23 cellular contexts compared by ENCODE assay signal in the genomic region with DNA sequence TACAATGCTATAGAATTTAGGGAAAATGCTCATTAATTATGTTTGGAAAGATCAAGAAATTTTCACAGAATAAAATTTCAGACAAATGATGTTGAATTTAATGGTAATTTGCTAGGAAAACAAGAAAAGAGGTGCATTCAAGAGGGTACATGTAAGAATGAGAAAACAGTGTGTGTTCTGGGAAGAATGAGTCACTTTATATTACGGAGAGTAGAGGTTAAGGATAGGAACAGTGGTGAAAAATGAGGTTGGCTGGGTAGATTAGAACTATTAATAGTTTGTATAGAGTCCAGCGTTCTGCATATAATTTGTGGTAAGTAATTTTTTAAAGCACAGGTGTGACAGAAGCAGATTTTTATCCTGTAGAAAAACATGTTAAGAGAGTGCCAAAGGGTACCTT.
DNase-seq lines count a peak whose midpoint lies in the region; ATAC-seq, FAIRE-seq and TF ChIP-seq lines count a peak whose summit lies in the region.
"Had no signal": no experiment of that assay in that cellular context is flagged by ENCODE, and none has a peak within 500 bp of the region (broad histone marks: within the 10 kb centered on the region; RNA-seq: fewer than 3 reads in every experiment).

No MANE protein-coding gene starts in this region.

- FAIRE-seq in GM12892 (lab: Jason Lieb, UNC) (peak; percentile 38), bronchial epithelial cell (lab: Jason Lieb, UNC) (no peak), pancreas (lab: Jason Lieb, UNC) (no peak)
- FAIRE-seq: D721Med, GM12878, GM18507, H54 had no signal

- H3K9me3 ChIP-seq in RWPE2 (ENCODE audit: severe bottlenecking) = no peaks in the 10 kb centered on the region
- H3K9me3 ChIP-seq in pancreas = no peaks in the 10 kb centered on the region
- no peaks in the 10 kb centered on the region for H3K9me3 ChIP-seq in right cardiac atrium (ENCODE audit: control insufficient read depth, low read length)
- H3K9me3 ChIP-seq in left lung = no peaks in the 10 kb centered on the region
- no peaks in the 10 kb centered on the region for H3K9me3 ChIP-seq in MM.1S (replicated peaks; ENCODE audit: insufficient read depth, low read length)
- H3K9me3 ChIP-seq: HAP-1 had no signal

- H3K79me2 ChIP-seq in MM.1S (ENCODE audit: low read length) = no peaks in the 10 kb centered on the region

- no peaks in the 10 kb centered on the region; the same call in 1 of the 2 replicates for H3F3A ChIP-seq in MM.1S (ENCODE audit: insufficient read depth, low read length)

- no peak overlapping the region for H3K9ac ChIP-seq in MM.1S (ENCODE audit: low read length)
- H3K9ac ChIP-seq: BLaER1 treated with 17β-estradiol and CSF1 and Interleukin-3, amounts not matched to agents 10 nM and 100 nM had no signal

- intact Hi-C loops in pancreas (cut with DNase I) = no loop called here
- intact Hi-C loops in sciatic nerve (cut with DNase I) = no loop called here
- intact Hi-C loops in right cardiac atrium (cut with DNase I) = no loop called here
- intact Hi-C loops in left lung (cut with DNase I) = no loop called here

- H3K9me2 ChIP-seq in MM.1S (replicated peaks; ENCODE audit: insufficient read depth, low read length) = no peaks in the 10 kb centered on the region

- H3K27me3 ChIP-seq in RWPE2 (ENCODE audit: insufficient read depth, poor library complexity, severe bottlenecking) (no peaks in the 10 kb centered on the region), bronchial epithelial cell (ENCODE audit: control insufficient read depth, insufficient read depth, low read length) (no peaks in the 10 kb centered on the region), pancreas (no peaks in the 10 kb centered on the region), right cardiac atrium (ENCODE audit: control insufficient read depth, insufficient read depth) (no peaks in the 10 kb centered on the region), left lung (no peaks in the 10 kb centered on the region), MM.1S (replicated peaks; ENCODE audit: insufficient read depth, low read length) (no peaks in the 10 kb centered on the region)
- H3K27me3 ChIP-seq: BLaER1 treated with 17β-estradiol and CSF1 and Interleukin-3, amounts not matched to agents 10 nM and 100 nM had no signal

- TF ChIP-seq POLR2A in GM12892 (IDR thresholded peaks at IDR 0.05; ENCODE audit: low read depth, low read length) = no peak

- no peaks in the 10 kb centered on the region for H3K4me1 ChIP-seq in RWPE2 (ENCODE audit: insufficient read depth, poor library complexity, severe bottlenecking)
- H3K4me1 ChIP-seq in pancreas = peaks cover 0 to 12% (median 0%) of the 10 kb centered on the region in 3 donors
- no peaks in the 10 kb centered on the region for H3K4me1 ChIP-seq in right cardiac atrium (ENCODE audit: control insufficient read depth, insufficient read depth, low read length)
- H3K4me1 ChIP-seq in left lung = no peaks in the 10 kb centered on the region
- 0 out of 2 replicates have a peak, but pooled peaks cover 4% of the 10 kb centered on the region for H3K4me1 ChIP-seq in MM.1S (ENCODE audit: low read length)
- H3K4me1 ChIP-seq: HAP-1 had no signal

- no peaks in the 10 kb centered on the region for H4K20me1 ChIP-seq in MM.1S (ENCODE audit: insufficient read depth, low read length)
- H4K20me1 ChIP-seq: BLaER1 treated with 17β-estradiol and CSF1 and Interleukin-3, amounts not matched to agents 10 nM and 100 nM had no signal

- ATAC-seq in RWPE2 (ENCODE audit: low read depth) (0 out of 3 replicates have a peak, but pooled peaks have one; percentile 29), pancreas (peak; percentile 27 to 76 (median 54)), sciatic nerve (no peak), right cardiac atrium (no peak), left lung (no peak)

- no peak overlapping the region for H3K4me3 ChIP-seq in RWPE2 (ENCODE audit: severe bottlenecking)
- H3K4me3 ChIP-seq in bronchial epithelial cell (ENCODE audit: low read depth, low read length) = no peak overlapping the region
- no peak overlapping the region for H3K4me3 ChIP-seq in pancreas
- H3K4me3 ChIP-seq in right cardiac atrium (ENCODE audit: low read length) = no peak overlapping the region
- H3K4me3 ChIP-seq in left lung = no peak overlapping the region
- H3K4me3 ChIP-seq in MM.1S (ENCODE audit: low read length) = no peak overlapping the region
- H3K4me3 ChIP-seq: BLaER1 treated with 17β-estradiol and CSF1 and Interleukin-3, amounts not matched to agents 10 nM and 100 nM; GM12878; HAP-1 had no signal

- DNase-seq in GM12892 (ENCODE audit: insufficient read length) (no peak), RWPE2 (ENCODE audit: low spot score) (no peak), bronchial epithelial cell (ENCODE audit: low read depth) (peak; percentile 8), pancreas (no peak), sciatic nerve (ENCODE audit: low spot score) (no peak), right cardiac atrium (no peak), left lung (no peak), MM.1S (no peak)
- DNase-seq: CD4-positive, alpha-beta T cell; CD8-positive, alpha-beta memory T cell; DMS 273 treated with DMSO at 0.1 percent for 48 hours; DMS79; EL; GDM1; GOT3; HFFc6 had no signal

- H3K4me2 ChIP-seq in MM.1S (ENCODE audit: low read depth, low read length) = no peak overlapping the region
- H3K4me2 ChIP-seq: BLaER1 treated with 17β-estradiol and CSF1 and Interleukin-3, amounts not matched to agents 10 nM and 100 nM had no signal

- no peaks in the 10 kb centered on the region for H3K36me3 ChIP-seq in RWPE2 (ENCODE audit: low read depth)
- H3K36me3 ChIP-seq in bronchial epithelial cell (ENCODE audit: control insufficient read depth, insufficient read depth, low read length) = no peaks in the 10 kb centered on the region
- H3K36me3 ChIP-seq in pancreas = no peaks in the 10 kb centered on the region
- H3K36me3 ChIP-seq in left lung = no peaks in the 10 kb centered on the region
- H3K36me3 ChIP-seq in MM.1S (replicated peaks; ENCODE audit: insufficient read depth, low read length) = no peaks in the 10 kb centered on the region
- H3K36me3 ChIP-seq: BLaER1 treated with 17β-estradiol and CSF1 and Interleukin-3, amounts not matched to agents 10 nM and 100 nM; HAP-1 had no signal

- no peak overlapping the region for H2AFZ ChIP-seq in MM.1S (ENCODE audit: low read length)

- WGBS in pancreas, 2 donors = 36 to 39% methylated on average over 2 of the region's 2 CpGs
- 65% methylated on average over 2 of the region's 2 CpGs for WGBS in right cardiac atrium

- TF ChIP-seq CTCF in RWPE2 (IDR thresholded peaks at IDR 0.05; ENCODE audit: poor library complexity, severe bottlenecking) = no peak
- no peak for TF ChIP-seq CTCF in bronchial epithelial cell (IDR thresholded peaks at IDR 0.05; ENCODE audit: insufficient read depth, low read length, severe bottlenecking)
- TF ChIP-seq CTCF in pancreas (IDR thresholded peaks at IDR 0.05) = no peak
- no peak for TF ChIP-seq CTCF in left lung (IDR thresholded peaks at IDR 0.05)
- no peak for TF ChIP-seq CTCF in MM.1S (IDR thresholded peaks at IDR 0.05; ENCODE audit: low read length)

- H3K27ac ChIP-seq in RWPE2 (ENCODE audit: poor library complexity, severe bottlenecking) (no peak overlapping the region), pancreas (no peak overlapping the region), right cardiac atrium (ENCODE audit: low read length) (no peak overlapping the region), left lung (no peak overlapping the region), MM.1S (ENCODE audit: low read length) (no peak overlapping the region)
- H3K27ac ChIP-seq: 22Rv1; BLaER1 treated with 17β-estradiol and CSF1 and Interleukin-3, amounts not matched to agents 10 nM and 100 nM had no signal

Comparison
In these comparisons a context has a peak if more than half of its experiments do, and no peak if none do; other contexts are left out.
1. ATAC-seq: peak in RWPE2 (single experiment) and pancreas (4 of 4); none in sciatic nerve (single experiment), right cardiac atrium (0 of 2) and left lung (single experiment).